In the genomic region with DNA sequence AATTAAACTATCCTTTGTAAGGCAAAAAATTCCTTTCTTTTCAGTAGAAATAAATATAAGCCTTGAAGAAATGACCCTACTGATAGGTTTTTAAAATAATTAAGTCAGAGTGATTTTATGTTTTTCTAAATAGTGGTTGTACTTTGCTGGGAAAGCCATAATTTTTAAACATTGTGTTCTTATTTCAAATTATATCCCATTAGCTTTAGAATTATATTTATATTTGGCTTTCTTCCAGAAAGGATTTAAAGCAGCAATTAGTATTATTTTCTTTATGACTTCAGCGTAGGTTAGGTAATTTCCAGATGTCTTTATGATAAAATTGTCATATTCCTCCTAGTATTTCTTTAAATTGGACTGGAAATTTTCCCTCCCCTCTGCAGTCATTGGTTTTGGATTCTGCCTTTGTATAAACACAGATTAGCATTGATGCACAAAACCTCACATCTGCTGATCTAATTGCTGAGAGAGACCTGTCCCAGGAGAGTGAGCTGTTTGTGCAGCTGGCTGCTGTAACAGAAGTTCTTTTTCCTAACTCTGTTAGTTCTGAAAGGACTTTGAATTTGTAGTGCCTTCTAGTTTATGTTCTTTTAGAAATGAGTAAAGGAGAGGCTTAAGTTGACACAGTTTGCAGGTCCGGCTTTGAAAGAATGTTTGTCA, we compare ENCODE assay signal across 11 cellular contexts. TPM values are rescaled to one million over a fixed set of nuclear protein-coding genes. Genes with fewer than 3 reads are reported as not detected.
A peak's percentile ranks its signal among the peaks of the same experiment; 100 is the strongest.
DNase-seq lines count a peak whose midpoint lies in the region; ATAC-seq and TF ChIP-seq lines count a peak whose summit lies in the region.
"Had no signal": no experiment of that assay in that cellular context is flagged by ENCODE, and none has a peak within 500 bp of the region (broad histone marks: within the 10 kb centered on the region; RNA-seq: fewer than 3 reads in every experiment).

No MANE protein-coding gene starts in this region.

- peak overlapping the region in 3 of 5 donors; percentile 1 to 12 (median 3) for H3K27ac ChIP-seq in stomach

- H3K4me3 ChIP-seq in stomach: no peak overlapping the region

- TF ChIP-seq EP300 in stomach (IDR thresholded peaks at IDR 0.05): no peak

- H3K9me3 ChIP-seq in stomach: no peaks in the 10 kb centered on the region

- 42 to 73% (median 64%) methylated on average over 2 of the region's 2 CpGs for WGBS in stomach, 5 donors

- intact Hi-C loops in stomach (cut with DNase I; ENCODE audit: low total_unique reads): no loop called here

- H3K27me3 ChIP-seq in stomach: no peaks in the 10 kb centered on the region

- peaks cover 48 to 99% (median 92%) of the 10 kb centered on the region in 4 donors for H3K36me3 ChIP-seq in stomach

- TF ChIP-seq POLR2A in stomach (IDR thresholded peaks at IDR 0.05): no peak

- no peak for ATAC-seq in HG02973 (IDR thresholded peaks at IDR 0.05; ENCODE audit: unreplicated experiment)
- no peak for ATAC-seq in GM21529 (IDR thresholded peaks at IDR 0.05; ENCODE audit: unreplicated experiment)
- ATAC-seq: naive thymus-derived CD4-positive, alpha-beta T cell had no signal

- DNase-seq in NCI-H2196 (lab: John Stamatoyannopoulos, UW; ENCODE audit: unreplicated experiment) (peak; percentile 33), NCI-H2196 treated with DMSO at 0.1 percent for 48 hours (lab: John Stamatoyannopoulos, UW; ENCODE audit: unreplicated experiment) (no peak), NCI-H69 (lab: John Stamatoyannopoulos, UW) (peak; percentile 98), fibroblast of gingiva (ENCODE audit: low read depth) (peak; percentile 71), stomach (no peak), HK-2 (ENCODE audit: unreplicated experiment) (no peak)
- DNase-seq: activated naive CD4-positive, alpha-beta T cell; H9; naive thymus-derived CD4-positive, alpha-beta T cell had no signal

- H3K4me1 ChIP-seq in stomach: peaks cover 0 to 26% (median 13%) of the 10 kb centered on the region in 4 donors

- TF ChIP-seq CTCF in stomach (IDR thresholded peaks at IDR 0.05): no peak

RNA-seq across cellular contexts. Expression of gene KPNB1, which starts 45.3 kb away (rescaled TPM):
- total RNA-seq in stomach: 100 to 1,000 TPM; 155 to 669 (median 198) TPM
- 10 to 100 TPM; 32.5 to 49.9 (median 33.6) TPM for polyA plus RNA-seq in stomach

Comparison
In these comparisons a context has a peak if more than half of its experiments do, and no peak if none do; other contexts are left out.
1. DNase-seq: peak in NCI-H2196 (single experiment), NCI-H69 (single experiment) and fibroblast of gingiva (single experiment); none in NCI-H2196 treated with DMSO at 0.1 percent for 48 hours (single experiment), stomach (single experiment) and HK-2 (single experiment).